Comparison of ENCODE assay signal across 1 cellular context in genomic region chr14:29926701-29927595, GRCh38.
TF ChIP-seq lines count a peak whose summit lies in the region.

No MANE protein-coding gene starts in this region.

TF ChIP-seq in HepG2, 621 proteins besides CTCF, POLR2A, EP300 and RAD21 (continued from another document and continues in another):
- TF ChIP-seq ZNF687 (CRISPR knock-in tag; IDR thresholded peaks at IDR 0.05) = peak; percentile 40; the same call in 1 of the 2 replicates
- peak; percentile 52 for TF ChIP-seq RBM39 (IDR thresholded peaks at IDR 0.05; ENCODE audit: low read depth, low read length, poor library complexity, severe bottlenecking)
- TF ChIP-seq MAZ (IDR thresholded peaks at IDR 0.05; ENCODE audit: borderline replicate concordance, low read depth, low read length) = no peak
- TF ChIP-seq MAZ (CRISPR knock-in tag; IDR thresholded peaks at IDR 0.05; ENCODE audit: low read depth) = peak; percentile 57; the same call in 1 of the 2 replicates
- no peak for TF ChIP-seq CEBPZ (IDR thresholded peaks at IDR 0.05; ENCODE audit: low read length)
- TF ChIP-seq KLF9 (CRISPR knock-in tag; IDR thresholded peaks at IDR 0.05; ENCODE audit: low read depth) = no peak
- no peak for TF ChIP-seq KDM5A (IDR thresholded peaks at IDR 0.05; ENCODE audit: borderline replicate concordance, low read length)
- TF ChIP-seq PCBP1 (IDR thresholded peaks at IDR 0.05; ENCODE audit: borderline replicate concordance, low read depth, low read length) = no peak
- TF ChIP-seq ZNF225 (CRISPR knock-in tag; IDR thresholded peaks at IDR 0.05) = peak; percentile 59; the same call in 1 of the 2 replicates
- TF ChIP-seq ZSCAN30 (CRISPR knock-in tag; IDR thresholded peaks at IDR 0.05) = no peak
- TF ChIP-seq ARID3A (IDR thresholded peaks at IDR 0.05; ENCODE audit: low read depth, low read length) = no peak
- peak; percentile 34; the same call in 1 of the 2 replicates for TF ChIP-seq ATF3 (CRISPR knock-in tag; IDR thresholded peaks at IDR 0.05)
- no peak for TF ChIP-seq MAFK (conservative IDR thresholded peaks at IDR 0.05 in 1 of 2, IDR thresholded peaks at IDR 0.05 in 1 of 2; ENCODE audit: low read length in 2 of 2)
- no peak for TF ChIP-seq IRX3 (CRISPR knock-in tag; IDR thresholded peaks at IDR 0.05; ENCODE audit: borderline replicate concordance, low read depth)
- TF ChIP-seq NFYB (CRISPR knock-in tag; IDR thresholded peaks at IDR 0.05) = no peak
- TF ChIP-seq SKI (IDR thresholded peaks at IDR 0.05; ENCODE audit: partially characterized antibody) = peak; percentile 13
- no peak for TF ChIP-seq ZNF580 (CRISPR knock-in tag; IDR thresholded peaks at IDR 0.05; ENCODE audit: borderline replicate concordance, low read depth)
- TF ChIP-seq TERF1 (CRISPR knock-in tag; IDR thresholded peaks at IDR 0.05) = 0 out of 2 replicates have a peak, but pooled peaks have one; percentile 24
- TF ChIP-seq TEAD3 (CRISPR knock-in tag; optimal IDR thresholded peaks at IDR 0.05; ENCODE audit: borderline replicate concordance) = no peak
- 0 out of 2 replicates have a peak, but pooled peaks have one; percentile 17 for TF ChIP-seq THAP11 (CRISPR knock-in tag; IDR thresholded peaks at IDR 0.05)
- TF ChIP-seq ETS1 (CRISPR knock-in tag; IDR thresholded peaks at IDR 0.05) = no peak
- TF ChIP-seq TCF7L2 (IDR thresholded peaks at IDR 0.05; ENCODE audit: low read depth, low read length) = no peak
- TF ChIP-seq ZBTB44 (CRISPR knock-in tag; IDR thresholded peaks at IDR 0.05) = no peak
- TF ChIP-seq SRSF9 (IDR thresholded peaks at IDR 0.05; ENCODE audit: borderline replicate concordance, insufficient read depth, low read depth, low read length, poor library complexity, severe bottlenecking) = no peak
- no peak for TF ChIP-seq GLI4 (CRISPR knock-in tag; IDR thresholded peaks at IDR 0.05; ENCODE audit: borderline replicate concordance)
- no peak for TF ChIP-seq BATF2 (CRISPR knock-in tag; IDR thresholded peaks at IDR 0.05)
- no peak for TF ChIP-seq PRDM15 (CRISPR knock-in tag; IDR thresholded peaks at IDR 0.05)
- no peak for TF ChIP-seq CENPBD1 (CRISPR knock-in tag; IDR thresholded peaks at IDR 0.05; ENCODE audit: borderline replicate concordance, low read depth)
- no peak for TF ChIP-seq CHD4 (IDR thresholded peaks at IDR 0.05; ENCODE audit: borderline replicate concordance, low read length)
- TF ChIP-seq ATAD3A (CRISPR knock-in tag; IDR thresholded peaks at IDR 0.05) = no peak
- TF ChIP-seq ZNF205 (CRISPR knock-in tag; IDR thresholded peaks at IDR 0.05) = peak; percentile 19; the same call in 1 of the 2 replicates
- TF ChIP-seq ZNF775 (CRISPR knock-in tag; IDR thresholded peaks at IDR 0.05; ENCODE audit: borderline replicate concordance) = no peak
- TF ChIP-seq HINFP (CRISPR knock-in tag; IDR thresholded peaks at IDR 0.05; ENCODE audit: low read depth) = peak; percentile 51; the same call in 1 of the 2 replicates
